ENCODE assay signal across 8 cellular contexts in the genomic region with DNA sequence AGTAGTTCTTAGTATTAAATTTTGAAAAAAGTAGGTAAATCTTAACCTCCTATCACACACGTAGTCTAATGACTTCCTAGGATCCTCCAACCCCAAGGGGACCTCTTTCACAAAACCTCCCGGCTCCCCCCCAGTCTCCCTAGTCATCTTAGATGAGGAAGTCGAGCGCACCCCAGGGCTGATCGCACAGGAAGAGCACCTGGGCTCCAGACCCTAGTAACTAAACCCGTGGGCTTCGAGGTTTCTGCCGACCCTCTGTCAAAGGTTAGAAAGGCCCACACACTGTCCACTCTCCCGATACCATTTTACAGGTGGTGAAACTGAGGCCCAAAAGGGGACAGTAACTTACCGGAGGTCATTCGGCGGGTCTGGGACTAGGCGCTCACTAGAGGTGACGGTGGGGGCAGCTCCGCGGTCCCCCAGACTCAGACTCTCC. TPM values are rescaled to one million over a fixed set of nuclear protein-coding genes. Genes with fewer than 3 reads are reported as not detected.
A peak's percentile ranks its signal among the peaks of the same experiment; 100 is the strongest.
DNase-seq lines count a peak whose midpoint lies in the region; ATAC-seq, FAIRE-seq and TF ChIP-seq lines count a peak whose summit lies in the region.

No MANE protein-coding gene starts in this region.

- H3K9ac ChIP-seq in iPS-18a (ENCODE audit: low read length) = peak overlapping the region; percentile 76

- peak; percentile 19 for ATAC-seq in HG03159 (IDR thresholded peaks at IDR 0.05; ENCODE audit: unreplicated experiment)

- no peak for TF ChIP-seq CTCF in astrocyte of the cerebellum (IDR thresholded peaks at IDR 0.05; ENCODE audit: low read depth, low read length, missing control alignments)

- H3K4me3 ChIP-seq in astrocyte of the cerebellum (ENCODE audit: low read depth, low read length) (peak overlapping the region; percentile 97), iPS-18a (ENCODE audit: low read length) (peak overlapping the region; percentile 87)

- in situ Hi-C loops in astrocyte of the cerebellum (cut with HindIII; ENCODE audit: low sequenced_read_pairs) = loop anchor here (25.0 kb wide), 1 partner anchor 398 kb away; no protein-coding TSS in a partner anchor

- FAIRE-seq in frontal cortex (lab: Jason Lieb, UNC) = no peak

- DNase-seq in DMS 273 (lab: John Stamatoyannopoulos, UW; ENCODE audit: unreplicated experiment) = peak; percentile 62
- no peak for DNase-seq in DMS 273 treated with DMSO at 0.1 percent for 48 hours (lab: John Stamatoyannopoulos, UW)
- peak; percentile 21 for DNase-seq in SIG-M5 (lab: John Stamatoyannopoulos, UW)
- DNase-seq in astrocyte of the cerebellum (ENCODE audit: low read depth) = no peak
- DNase-seq in stimulated activated CD4-positive, alpha-beta T cell treated with anti-CD3 and anti-CD28 coated beads, Interleukin-12 subunit alpha, Interleukin-12 subunit beta, amount 100 ng/mL, for 24 hours (ENCODE audit: low read depth in 2 of 2) = peak; percentile 27 to 30
- no peak for DNase-seq in frontal cortex (ENCODE audit: low spot score in 2 of 2)

- H3K36me3 ChIP-seq in iPS-18a (ENCODE audit: control insufficient read depth, low read depth, low read length) = peaks cover 35% of the 10 kb centered on the region

- H3K4me1 ChIP-seq in iPS-18a (ENCODE audit: control insufficient read depth, low read depth, low read length) = peaks cover 14% of the 10 kb centered on the region

- H3K27ac ChIP-seq in iPS-18a (ENCODE audit: low read length) = no peak overlapping the region

- no peaks in the 10 kb centered on the region for H3K27me3 ChIP-seq in iPS-18a (ENCODE audit: control insufficient read depth, insufficient read depth, low read length)

- no peaks in the 10 kb centered on the region for H3K9me3 ChIP-seq in iPS-18a (ENCODE audit: control insufficient read depth, low read depth, low read length)

RNA-seq across cellular contexts. Expression of a gene that starts 0.3 kb away (rescaled TPM):
- total RNA-seq in frontal cortex = 24.5 TPM

RNA-seq across cellular contexts. Expression of a gene that starts 0.6 kb away (rescaled TPM):
- total RNA-seq in frontal cortex = 30.2 TPM

RNA-seq across cellular contexts. Expression of a gene that starts 11.0 kb away (rescaled TPM):
- 0.41 TPM for total RNA-seq in frontal cortex

Comparison
In these comparisons a context has a peak if more than half of its experiments do, and no peak if none do; other contexts are left out.
1. DNase-seq: peak in DMS 273 (single experiment), SIG-M5 (single experiment) and stimulated activated CD4-positive, alpha-beta T cell treated with anti-CD3 and anti-CD28 coated beads, Interleukin-12 subunit alpha, Interleukin-12 subunit beta, amount 100 ng/mL, for 24 hours (2 of 2); none in DMS 273 treated with DMSO at 0.1 percent for 48 hours (single experiment), astrocyte of the cerebellum (single experiment) and frontal cortex (0 of 2).